ENCODE assay signal across 16 cellular contexts in the genomic region with DNA sequence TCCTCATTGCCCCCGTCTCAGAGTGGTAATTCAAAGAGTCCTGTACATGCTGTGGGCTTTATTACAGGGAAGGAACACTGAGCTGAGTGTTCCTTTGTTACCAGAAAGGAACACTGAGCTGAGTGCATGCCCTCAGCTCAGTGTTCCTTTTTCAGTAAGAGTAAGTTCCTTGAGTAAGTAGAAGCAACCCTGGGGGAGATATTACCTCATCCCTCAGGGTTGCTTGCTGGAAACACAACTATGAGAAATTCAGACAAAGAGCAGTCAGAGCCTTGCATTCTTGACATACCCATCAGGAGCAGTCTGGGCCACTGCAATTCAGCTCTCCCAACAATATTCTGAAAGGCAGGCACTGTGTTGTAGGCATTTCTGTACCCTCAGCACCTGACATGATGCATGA. TPM values are rescaled to one million over a fixed set of nuclear protein-coding genes. Genes with fewer than 3 reads are reported as not detected.
DNase-seq lines count a peak whose midpoint lies in the region; ATAC-seq and TF ChIP-seq lines count a peak whose summit lies in the region.
"Had no signal": no experiment of that assay in that cellular context is flagged by ENCODE, and none has a peak within 500 bp of the region (broad histone marks: within the 10 kb centered on the region; RNA-seq: fewer than 3 reads in every experiment).

No MANE protein-coding gene starts in this region.

- H2AK9ac ChIP-seq in IMR-90 (replicated peaks; ENCODE audit: low read depth, low read length, poor library complexity), result no peak overlapping the region

- POLR2A ChIA-PET in AG04450 (lab: Yijun Ruan, JAX), result no interaction called here
- POLR2A ChIA-PET in IMR-90 (lab: Charles Lee; ENCODE audit: unreplicated experiment), result no interaction called here

- intact Hi-C loops in IMR-90 (cut with micrococcal nuclease), result loop anchor here (5.0 kb wide), 1 partner anchor 52 kb away; a partner anchor contains a TSS
- intact Hi-C loops in activated naive CD4-positive, alpha-beta T cell treated with anti-CD3 and anti-CD28 coated beads for 36 hours (cut with micrococcal nuclease), result no loop called here

- WGBS in IMR-90 (ENCODE audit: extremely low coverage in 2 of 2, insufficient read length in 1 of 2), 2 experiments, result no CpG with 5 or more reads among the region's 1 CpG
- 79% methylated on average over 1 of the region's 1 CpG for WGBS in mesenchymal stem cell

- no peaks in the 10 kb centered on the region for H4K20me1 ChIP-seq in IMR-90 (ENCODE audit: insufficient read depth, low read length)

- no peak overlapping the region for H3K4me3 Mint-ChIP-seq in activated naive CD4-positive, alpha-beta T cell treated with anti-CD3 and anti-CD28 coated beads for 36 hours
- H3K4me3 Mint-ChIP-seq: activated CD4-positive, alpha-beta T cell treated with anti-CD3 and anti-CD28 coated beads, Interleukin-2, amount 10 ng/mL, durations not matched to agents 7 days and 5 days; activated naive CD8-positive, alpha-beta T cell; CD14-positive monocyte; stimulated activated effector memory CD8-positive, alpha-beta T cell treated with anti-CD3 and anti-CD28 coated beads, Interleukin-12 subunit alpha, Interleukin-12 subunit beta, amount 100 ng/mL, for 72 hours had no signal

- no peak overlapping the region for H2BK12ac ChIP-seq in mesenchymal stem cell (ENCODE audit: low read length in 2 of 2)

- DNase-seq in AG04450 (ENCODE audit: low read depth, low spot score), result peak; percentile 71
- peak; percentile 90 for DNase-seq in IMR-90
- peak; percentile 97 for DNase-seq in choroid plexus epithelial cell (ENCODE audit: low read depth)
- DNase-seq in mesenchymal stem cell, result peak; percentile 74
- no peak for DNase-seq in putamen (ENCODE audit: low spot score)
- DNase-seq in activated naive CD4-positive, alpha-beta T cell treated with anti-CD3 and anti-CD28 coated beads for 36 hours, result no peak
- no peak for DNase-seq in GF-D8 (lab: John Stamatoyannopoulos, UW)
- DNase-seq in activated effector memory CD4-positive, alpha-beta T cell treated with Interleukin-2 at 50 U/mL for 16 hours, result no peak
- DNase-seq: activated CD4-positive, alpha-beta T cell treated with anti-CD3 and anti-CD28 coated beads, Interleukin-2, amount 10 ng/mL, durations not matched to agents 7 days and 5 days; gastrocnemius medialis; NCI-H510A; stimulated activated CD4-positive, alpha-beta T cell treated with anti-CD3 and anti-CD28 coated beads, Interleukin-12 subunit alpha, Interleukin-12 subunit beta, amount 100 ng/mL, for 4 hours had no signal

- H2BK5ac ChIP-seq in IMR-90 (ENCODE audit: low read depth, low read length, poor library complexity, severe bottlenecking) (peak overlapping the region; percentile 79), mesenchymal stem cell (ENCODE audit: low read depth, low read length, poor library complexity, severe bottlenecking) (peak overlapping the region; percentile 90)

- peaks cover 8% of the 10 kb centered on the region for H3K9me1 ChIP-seq in IMR-90 (ENCODE audit: insufficient read depth, low read length)

- H3K4me2 ChIP-seq in IMR-90 (ENCODE audit: low read depth, low read length) (peak overlapping the region; percentile 44; the same call in 1 of the 2 replicates), mesenchymal stem cell (ENCODE audit: low read length, poor library complexity, severe bottlenecking) (no peak overlapping the region)

- no peak overlapping the region for H3K23ac ChIP-seq in IMR-90 (ENCODE audit: low read depth, low read length)
- no peak overlapping the region for H3K23ac ChIP-seq in mesenchymal stem cell (ENCODE audit: low read length in 2 of 2)

- 0 out of 2 replicates have a peak overlapping the region, but pooled peaks have one; percentile 22 for H3K56ac ChIP-seq in IMR-90 (ENCODE audit: extremely low read depth, insufficient read depth, low read length)

- H4K8ac ChIP-seq in IMR-90 (ENCODE audit: low read depth in 2 of 2, low read length in 2 of 2) (peak overlapping the region in 1 of 2 experiments; percentile 37; a peak in 1 of 4 replicates), mesenchymal stem cell (ENCODE audit: low read length) (no peak overlapping the region)

- H3K27me3 Mint-ChIP-seq in activated naive CD4-positive, alpha-beta T cell treated with anti-CD3 and anti-CD28 coated beads for 36 hours (ENCODE audit: low read depth), result no peaks in the 10 kb centered on the region
- H3K27me3 Mint-ChIP-seq: activated CD4-positive, alpha-beta T cell treated with anti-CD3 and anti-CD28 coated beads, Interleukin-2, amount 10 ng/mL, durations not matched to agents 7 days and 5 days; activated naive CD8-positive, alpha-beta T cell had no signal

- H2BK15ac ChIP-seq in IMR-90 (ENCODE audit: low read depth, low read length) (peak overlapping the region; percentile 39; the same call in 1 of the 3 replicates), mesenchymal stem cell (ENCODE audit: low read depth, poor library complexity, severe bottlenecking) (no peak overlapping the region)

- H3K14ac ChIP-seq in IMR-90 (replicated peaks; ENCODE audit: low read depth, low read length), result peak overlapping the region; percentile 67
- peak overlapping the region in 1 of 2 experiments; percentile 42 for H3K14ac ChIP-seq in mesenchymal stem cell (ENCODE audit: low read length in 2 of 2)

- no peak for TF ChIP-seq POLR2A in IMR-90 (IDR thresholded peaks at IDR 0.05; ENCODE audit: low read depth, low read length)

- no TSS peak for BruUV-seq in IMR-90 (replicated peaks; lab: Mats Ljungman, UMichigan)

- peaks cover 3% of the 10 kb centered on the region for H3K36me3 Mint-ChIP-seq in activated naive CD4-positive, alpha-beta T cell treated with anti-CD3 and anti-CD28 coated beads for 36 hours (ENCODE audit: low read depth)
- H3K36me3 Mint-ChIP-seq: CD14-positive monocyte; stimulated activated effector memory CD8-positive, alpha-beta T cell treated with anti-CD3 and anti-CD28 coated beads, Interleukin-12 subunit alpha, Interleukin-12 subunit beta, amount 100 ng/mL, for 72 hours had no signal

- H4K91ac ChIP-seq in IMR-90 (ENCODE audit: insufficient read depth, low read depth, low read length) (peak overlapping the region; percentile 76), mesenchymal stem cell (ENCODE audit: low read length) (no peak overlapping the region)

- no peak for TF ChIP-seq RAD21 in IMR-90 (IDR thresholded peaks at IDR 0.05; ENCODE audit: low read length)

- H3K18ac ChIP-seq in IMR-90 (ENCODE audit: low read depth, low read length) (peak overlapping the region; percentile 85), mesenchymal stem cell (ENCODE audit: low read depth in 1 of 2, low read length in 2 of 2) (no peak overlapping the region)

- H4K5ac ChIP-seq in IMR-90 (ENCODE audit: low read depth, low read length), result peak overlapping the region; percentile 55

- TF ChIP-seq CTCF in AG04450 (IDR thresholded peaks at IDR 0.05; ENCODE audit: low read depth, low read length) (no peak), IMR-90 (conservative IDR thresholded peaks at IDR 0.05; ENCODE audit: low read depth, low read length) (no peak), choroid plexus epithelial cell (conservative IDR thresholded peaks at IDR 0.05; ENCODE audit: low read depth, low read length) (no peak)

- H2AFZ ChIP-seq in IMR-90 (replicated peaks; ENCODE audit: low read length, poor library complexity) (no peak overlapping the region), mesenchymal stem cell (ENCODE audit: low read depth, low read length) (no peak overlapping the region)

- no peaks in the 10 kb centered on the region for H3K27me3 ChIP-seq in AG04450 (ENCODE audit: control insufficient read depth, insufficient read depth, low read length)
- no peaks in the 10 kb centered on the region for H3K27me3 ChIP-seq in IMR-90 (ENCODE audit: control insufficient read depth, insufficient read depth, low read length)
- H3K27me3 ChIP-seq in mesenchymal stem cell (ENCODE audit: control insufficient read depth in 1 of 2, insufficient read depth in 1 of 2, low read length in 2 of 2), result no peaks in the 10 kb centered on the region
- H3K27me3 ChIP-seq: gastrocnemius medialis had no signal

- H3K9me3 ChIP-seq in AG04450 (ENCODE audit: control insufficient read depth, insufficient read depth, low read length) (no peaks in the 10 kb centered on the region), IMR-90 (ENCODE audit: control insufficient read depth, insufficient read depth, low read length) (no peaks in the 10 kb centered on the region), mesenchymal stem cell (ENCODE audit: control insufficient read depth, low read length) (no peaks in the 10 kb centered on the region)
- H3K9me3 ChIP-seq: gastrocnemius medialis had no signal

- peak overlapping the region; percentile 61 for H2AK5ac ChIP-seq in IMR-90 (ENCODE audit: low read depth, low read length)
- peak overlapping the region; percentile 100 for H2AK5ac ChIP-seq in mesenchymal stem cell (ENCODE audit: low read length, severe bottlenecking)

- H3K36me3 ChIP-seq in IMR-90 (ENCODE audit: control insufficient read depth, insufficient read depth, low read length) (no peaks in the 10 kb centered on the region), mesenchymal stem cell (ENCODE audit: control insufficient read depth in 1 of 2, insufficient read depth in 2 of 2, low read depth in 1 of 2, low read length in 2 of 2) (no peaks in the 10 kb centered on the region)
- H3K36me3 ChIP-seq: gastrocnemius medialis had no signal

- H3K27ac Mint-ChIP-seq in activated naive CD4-positive, alpha-beta T cell treated with anti-CD3 and anti-CD28 coated beads for 36 hours, result no peak overlapping the region
- H3K27ac Mint-ChIP-seq: activated CD4-positive, alpha-beta T cell treated with anti-CD3 and anti-CD28 coated beads, Interleukin-2, amount 10 ng/mL, durations not matched to agents 7 days and 5 days; activated naive CD8-positive, alpha-beta T cell; CD14-positive monocyte; stimulated activated effector memory CD8-positive, alpha-beta T cell treated with anti-CD3 and anti-CD28 coated beads, Interleukin-12 subunit alpha, Interleukin-12 subunit beta, amount 100 ng/mL, for 72 hours had no signal

- peaks cover 15% of the 10 kb centered on the region for H3K4me1 ChIP-seq in IMR-90 (ENCODE audit: control insufficient read depth, insufficient read depth, low read length)
- peaks cover 9% of the 10 kb centered on the region for H3K4me1 ChIP-seq in mesenchymal stem cell (ENCODE audit: control insufficient read depth, insufficient read depth, low read depth, low read length)
- H3K4me1 ChIP-seq: gastrocnemius medialis had no signal

- peaks cover 17 to 19% of the 10 kb centered on the region in 2 experiments for H3K79me1 ChIP-seq in IMR-90 (ENCODE audit: low read depth in 1 of 2, low read length in 2 of 2)
- peaks cover 21% of the 10 kb centered on the region for H3K79me1 ChIP-seq in mesenchymal stem cell (replicated peaks; ENCODE audit: low read length, poor library complexity, severe bottlenecking)

- ATAC-seq in IMR-90 (ENCODE audit: low read depth), result peak; percentile 92
- ATAC-seq: gastrocnemius medialis; K562; stimulated activated effector memory CD8-positive, alpha-beta T cell treated with anti-CD3 and anti-CD28 coated beads, Interleukin-12 subunit alpha, Interleukin-12 subunit beta, amount 100 ng/mL, for 72 hours had no signal

- H3K4me1 Mint-ChIP-seq in activated naive CD4-positive, alpha-beta T cell treated with anti-CD3 and anti-CD28 coated beads for 36 hours (ENCODE audit: low read depth), result no peaks in the 10 kb centered on the region
- H3K4me1 Mint-ChIP-seq: activated CD4-positive, alpha-beta T cell treated with anti-CD3 and anti-CD28 coated beads, Interleukin-2, amount 10 ng/mL, durations not matched to agents 7 days and 5 days; CD14-positive monocyte had no signal

- in situ Hi-C loops in IMR-90 (cut with MboI; ENCODE audit: low sequenced_read_pairs), result no loop called here

- H2BK20ac ChIP-seq in IMR-90 (ENCODE audit: low read depth, low read length), result peak overlapping the region; percentile 80

- H2BK120ac ChIP-seq in IMR-90 (ENCODE audit: low read depth, low read length) (0 out of 2 replicates have a peak overlapping the region, but pooled peaks have one; percentile 16), mesenchymal stem cell (ENCODE audit: low read depth, low read length) (no peak overlapping the region)

- no peak overlapping the region for H3K4me3 ChIP-seq in AG04450 (ENCODE audit: low read depth, low read length)
- no peak overlapping the region for H3K4me3 ChIP-seq in IMR-90 (ENCODE audit: insufficient read depth, low read depth, low read length)
- H3K4me3 ChIP-seq in choroid plexus epithelial cell (ENCODE audit: low read depth, low read length), result no peak overlapping the region
- H3K4me3 ChIP-seq in mesenchymal stem cell (ENCODE audit: insufficient read depth in 1 of 2, low read depth in 1 of 2, low read length in 2 of 2), result no peak overlapping the region
- H3K4me3 ChIP-seq: gastrocnemius medialis, K562 had no signal

- H3K4ac ChIP-seq in IMR-90 (ENCODE audit: low read depth, low read length) (peak overlapping the region; percentile 26), mesenchymal stem cell (ENCODE audit: low read depth in 1 of 2, low read length in 2 of 2) (no peak overlapping the region)

- no peaks in the 10 kb centered on the region for H3K9me3 Mint-ChIP-seq in activated naive CD4-positive, alpha-beta T cell treated with anti-CD3 and anti-CD28 coated beads for 36 hours
- H3K9me3 Mint-ChIP-seq: activated CD4-positive, alpha-beta T cell treated with anti-CD3 and anti-CD28 coated beads, Interleukin-2, amount 10 ng/mL, durations not matched to agents 7 days and 5 days; CD14-positive monocyte; stimulated activated effector memory CD8-positive, alpha-beta T cell treated with anti-CD3 and anti-CD28 coated beads, Interleukin-12 subunit alpha, Interleukin-12 subunit beta, amount 100 ng/mL, for 72 hours had no signal

- dilution Hi-C loops in IMR-90 (cut with HindIII; ENCODE audit: low sequenced_read_pairs, unreplicated experiment), result no loop called here

- H3K27ac ChIP-seq in AG04450 (ENCODE audit: low read depth, low read length) (peak overlapping the region; percentile 55), IMR-90 (ENCODE audit: insufficient read depth, low read length) (peak overlapping the region; percentile 70), mesenchymal stem cell (ENCODE audit: low read length, poor library complexity, severe bottlenecking) (peak overlapping the region; percentile 95)
- H3K27ac ChIP-seq: gastrocnemius medialis had no signal

- H3K9ac ChIP-seq in IMR-90 (ENCODE audit: low read depth, low read length), result peak overlapping the region; percentile 36; the same call in 1 of the 2 replicates
- no peak overlapping the region for H3K9ac ChIP-seq in mesenchymal stem cell (ENCODE audit: low read length)

- CTCF ChIA-PET in AG04450 (lab: Charles Lee) (interaction anchor here (0.7 to 1.5 kb wide), 4 partner anchors 9 to 248 kb away, joined by 3 to 5 read pairs (median 4); a partner anchor contains a TSS), IMR-90 (lab: Yijun Ruan, JAX) (interaction anchor here (0.6 kb wide), 1 partner anchor 796 kb away, joined by 4 read pairs; no protein-coding TSS in a partner anchor)
- CTCF ChIA-PET in activated naive CD4-positive, alpha-beta T cell treated with anti-CD3 and anti-CD28 coated beads for 36 hours (lab: Charles Lee), result interaction anchor here (0.5 to 1.2 kb wide), 4 partner anchors 9 to 1774 kb away, joined by 3 to 4 read pairs (median 4); no protein-coding TSS in a partner anchor

RNA-seq across cellular contexts. Expression of a gene that starts 17.0 kb away (rescaled TPM):
- polyA plus RNA-seq in AG04450 (2011; rRNA removed), result 0.02 and 0.07 TPM in 2 replicates
- polyA minus RNA-seq in AG04450 (2011; rRNA and poly(A)+ RNA removed), result 0.09 TPM in 1 of 2 replicates, not detected in the other
- total RNA-seq in IMR-90 (2012; rRNA removed), result under 0.01 TPM in 2 replicates
- 0.03 and 0.04 TPM in 2 replicates for polyA plus RNA-seq in IMR-90 (2012; rRNA removed)
- 0.02 and 0.05 TPM in 2 replicates for polyA plus RNA-seq in IMR-90 (2012; cell fraction: cytosol; rRNA removed)
- 0.01 and 0.03 TPM in 2 replicates for polyA plus RNA-seq in IMR-90 (2012; cell fraction: nucleus; rRNA removed; ENCODE audit: low replicate concordance)
- polyA plus RNA-seq in mesenchymal stem cell (2013, experiment 1 of 2), result not detected
- polyA plus RNA-seq in mesenchymal stem cell (2013, experiment 2 of 2), result 0.03 TPM
- total RNA-seq in activated naive CD4-positive, alpha-beta T cell treated with anti-CD3 and anti-CD28 coated beads for 36 hours, result not detected
- total RNA-seq: activated CD4-positive, alpha-beta T cell treated with anti-CD3 and anti-CD28 coated beads, Interleukin-2, amount 10 ng/mL, durations not matched to agents 7 days and 5 days; gastrocnemius medialis; K562 had no signal
- polyA plus RNA-seq: CD14-positive monocyte, K562 had no signal

RNA-seq across cellular contexts. Expression of a gene that starts 53.7 kb away (rescaled TPM):
- 20.6 and 22.2 TPM in 2 replicates for polyA plus RNA-seq in AG04450 (2011; rRNA removed)
- polyA minus RNA-seq in AG04450 (2011; rRNA and poly(A)+ RNA removed), result 5.3 and 7.8 TPM in 2 replicates
- 17.6 and 26.4 TPM in 2 replicates for total RNA-seq in IMR-90 (2012; rRNA removed)
- 8.2 and 9.1 TPM in 2 replicates for polyA plus RNA-seq in IMR-90 (2012; rRNA removed)
- 3.0 and 7.7 TPM in 2 replicates for polyA plus RNA-seq in IMR-90 (2012; cell fraction: cytosol; rRNA removed)
- 0.95 and 6.8 TPM in 2 replicates for polyA plus RNA-seq in IMR-90 (2012; cell fraction: nucleus; rRNA removed; ENCODE audit: low replicate concordance)
- polyA plus RNA-seq in mesenchymal stem cell (2013, experiment 1 of 2), result 12.1 TPM
- 12.1 TPM for polyA plus RNA-seq in mesenchymal stem cell (2013, experiment 2 of 2)
- 10 to 100 TPM; 13.3 to 13.9 TPM for total RNA-seq in activated naive CD4-positive, alpha-beta T cell treated with anti-CD3 and anti-CD28 coated beads for 36 hours

Comparison
In these comparisons a context has a peak if more than half of its experiments do, and no peak if none do; other contexts are left out.
1. DNase-seq: peak in AG04450 (single experiment), IMR-90 (single experiment), choroid plexus epithelial cell (single experiment) and mesenchymal stem cell (single experiment); none in putamen (single experiment), activated naive CD4-positive, alpha-beta T cell treated with anti-CD3 and anti-CD28 coated beads for 36 hours (single experiment), GF-D8 (single experiment) and activated effector memory CD4-positive, alpha-beta T cell treated with Interleukin-2 at 50 U/mL for 16 hours (single experiment).
2. Peak in every context shown above with its lines, with median percentiles within 50 percentile points of each other: H3K27ac ChIP-seq.